In genomic region chr16:81515281-81515680, GRCh38 we compare ENCODE assay signal across 17 cellular contexts.
A peak's percentile ranks its signal among the peaks of the same experiment; 100 is the strongest.
DNase-seq lines count a peak whose midpoint lies in the region; ATAC-seq and TF ChIP-seq lines count a peak whose summit lies in the region.
"Had no signal": no experiment of that assay in that cellular context is flagged by ENCODE, and none has a peak within 500 bp of the region (broad histone marks: within the 10 kb centered on the region; RNA-seq: fewer than 3 reads in every experiment).

No MANE protein-coding gene starts in this region.

- H4K20me1 ChIP-seq in MM.1S (ENCODE audit: insufficient read depth, low read length), result no peaks in the 10 kb centered on the region

- peak overlapping the region; percentile 62 to 72 for H3K27ac ChIP-seq in esophagus (ENCODE audit: low read depth in 2 of 2, low read length in 1 of 2)
- H3K27ac ChIP-seq in subcutaneous abdominal adipose tissue (ENCODE audit: low read depth, low read length), result peak overlapping the region; percentile 71
- H3K27ac ChIP-seq in MM.1S (ENCODE audit: low read length), result no peak overlapping the region

- H3K27me3 ChIP-seq in esophagus (ENCODE audit: control insufficient read depth in 1 of 2, insufficient read depth in 2 of 2, low read length in 2 of 2) (no peaks in the 10 kb centered on the region), subcutaneous abdominal adipose tissue (ENCODE audit: control insufficient read depth in 5 of 5, insufficient read depth in 4 of 5, low read length in 5 of 5) (no peaks in the 10 kb centered on the region), MM.1S (replicated peaks; ENCODE audit: insufficient read depth, low read length) (no peaks in the 10 kb centered on the region)
- H3K27me3 ChIP-seq: right lobe of liver had no signal

- no peaks in the 10 kb centered on the region for H3F3A ChIP-seq in MM.1S (ENCODE audit: insufficient read depth, low read length)

- H3K9ac ChIP-seq in subcutaneous abdominal adipose tissue (ENCODE audit: low read length in 5 of 5) (peak overlapping the region in 1 of 5 donors; percentile 24), MM.1S (ENCODE audit: low read length) (no peak overlapping the region)

- no peak overlapping the region for H2AFZ ChIP-seq in MM.1S (ENCODE audit: low read length)
- H2AFZ ChIP-seq: GM23338 had no signal

- H3K4me1 ChIP-seq in esophagus (ENCODE audit: control insufficient read depth in 2 of 2, insufficient read depth in 2 of 2, low read length in 1 of 2), result peaks cover 17 to 38% of the 10 kb centered on the region in 2 donors
- peaks cover 22 to 72% (median 65%) of the 10 kb centered on the region in 5 donors for H3K4me1 ChIP-seq in subcutaneous abdominal adipose tissue (ENCODE audit: control insufficient read depth in 5 of 5, insufficient read depth in 5 of 5, low read length in 5 of 5)
- H3K4me1 ChIP-seq in MM.1S (ENCODE audit: low read length), result peaks cover 6% of the 10 kb centered on the region

- H3K4me2 ChIP-seq in MM.1S (ENCODE audit: low read depth, low read length), result no peak overlapping the region
- H3K4me2 ChIP-seq: GM23338 had no signal

- DNase-seq in NCI-H510A treated with DMSO at 0.1 percent for 48 hours (lab: John Stamatoyannopoulos, UW) (peak; percentile 48), NCI-H510A (lab: John Stamatoyannopoulos, UW) (no peak), NCI-H345 (lab: John Stamatoyannopoulos, UW) (peak; percentile 92), MM.1S (no peak)
- DNase-seq: activated CD8-positive, alpha-beta T cell treated with anti-CD3 and anti-CD28 coated beads for 36 hours; left ventricle myocardium superior; NCI-H1694; stimulated activated CD4-positive, alpha-beta T cell treated with anti-CD3 and anti-CD28 coated beads, Interleukin-2, amount 100 ng/mL, for 48 hours had no signal

- H3K36me3 ChIP-seq in esophagus (ENCODE audit: control insufficient read depth in 2 of 2, insufficient read depth in 2 of 2, low read length in 1 of 2) (peaks cover 0 to 4% of the 10 kb centered on the region in 2 donors), subcutaneous abdominal adipose tissue (ENCODE audit: control insufficient read depth in 5 of 5, insufficient read depth in 5 of 5, low read length in 5 of 5) (no peaks in the 10 kb centered on the region), MM.1S (replicated peaks; ENCODE audit: insufficient read depth, low read length) (no peaks in the 10 kb centered on the region)
- H3K36me3 ChIP-seq: right lobe of liver had no signal

- 59 to 76% methylated on average over 11 of the region's 11 CpGs for WGBS in esophagus, 2 donors

- TF ChIP-seq CTCF in MM.1S (IDR thresholded peaks at IDR 0.05; ENCODE audit: low read length), result no peak

- H3K4me3 ChIP-seq in esophagus (ENCODE audit: low read depth in 1 of 2, low read length in 2 of 2), result no peak overlapping the region
- no peak overlapping the region for H3K4me3 ChIP-seq in subcutaneous abdominal adipose tissue (ENCODE audit: low read depth in 1 of 5, low read length in 5 of 5)
- H3K4me3 ChIP-seq in MM.1S (ENCODE audit: low read length), result no peak overlapping the region
- H3K4me3 ChIP-seq: GM23338, K562, right lobe of liver had no signal

- ATAC-seq in HG03520 (IDR thresholded peaks at IDR 0.05; ENCODE audit: unreplicated experiment), result no peak
- no peak for ATAC-seq in HG02981 (IDR thresholded peaks at IDR 0.05; ENCODE audit: unreplicated experiment)
- ATAC-seq: activated CD8-positive, alpha-beta T cell treated with anti-CD3 and anti-CD28 coated beads for 36 hours; activated T-helper 17 cell treated with anti-CD3 and anti-CD28 coated beads, Interleukin-2, amount 50 U/mL, for 72 hours; GM23338; K562; left ventricle myocardium superior; naive thymus-derived CD8-positive, alpha-beta T cell had no signal

- H3K79me2 ChIP-seq in MM.1S (ENCODE audit: low read length), result 0 out of 2 replicates have a peak, but pooled peaks cover 3% of the 10 kb centered on the region

- H3K9me3 ChIP-seq in esophagus (ENCODE audit: control insufficient read depth in 2 of 2, insufficient read depth in 1 of 2, low read depth in 1 of 2, low read length in 1 of 2) (no peaks in the 10 kb centered on the region), subcutaneous abdominal adipose tissue (ENCODE audit: control insufficient read depth in 5 of 5, low read length in 5 of 5) (no peaks in the 10 kb centered on the region), MM.1S (replicated peaks; ENCODE audit: insufficient read depth, low read length) (no peaks in the 10 kb centered on the region)
- H3K9me3 ChIP-seq: right lobe of liver had no signal

- H3K9me2 ChIP-seq in MM.1S (replicated peaks; ENCODE audit: insufficient read depth, low read length), result no peaks in the 10 kb centered on the region

Comparison
In these comparisons a context has a peak if more than half of its experiments do, and no peak if none do; other contexts are left out.
1. DNase-seq: peak in NCI-H510A treated with DMSO at 0.1 percent for 48 hours (single experiment) and NCI-H345 (single experiment); none in NCI-H510A (single experiment) and MM.1S (single experiment).